Comparison of ENCODE assay signal across 14 cellular contexts in the genomic region with DNA sequence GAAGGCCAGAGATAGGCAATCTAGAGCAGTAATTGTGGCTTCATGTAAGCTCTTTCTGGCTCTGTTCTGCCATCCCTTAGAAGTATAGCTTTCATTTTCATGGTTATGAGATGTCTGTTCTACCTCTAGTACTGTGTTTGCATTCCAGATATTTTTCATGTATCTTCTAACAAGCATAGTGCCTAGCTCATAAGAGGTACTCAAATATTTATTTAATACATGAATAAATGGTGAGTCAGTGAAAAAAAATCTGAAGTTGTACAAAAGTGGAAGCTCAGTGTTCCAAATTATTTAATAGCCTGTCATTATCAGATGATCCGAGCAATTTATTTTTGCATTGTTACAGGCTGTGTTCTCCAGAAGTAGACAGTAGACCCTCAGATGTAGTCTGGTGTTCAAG.
DNase-seq lines count a peak whose midpoint lies in the region; ATAC-seq, FAIRE-seq and TF ChIP-seq lines count a peak whose summit lies in the region.
"Had no signal": no experiment of that assay in that cellular context is flagged by ENCODE, and none has a peak within 500 bp of the region (broad histone marks: within the 10 kb centered on the region; RNA-seq: fewer than 3 reads in every experiment).

No MANE protein-coding gene starts in this region.

- no peaks in the 10 kb centered on the region for H3K36me3 ChIP-seq in gastroesophageal sphincter
- no peaks in the 10 kb centered on the region for H3K36me3 ChIP-seq in upper lobe of left lung

- H3K27me3 ChIP-seq in gastroesophageal sphincter (no peaks in the 10 kb centered on the region), upper lobe of left lung (no peaks in the 10 kb centered on the region)
- H3K27me3 ChIP-seq: testis had no signal

- 36% methylated on average over 1 of the region's 1 CpG; no CpG with 5 or more reads in 1 of the 2 donors for WGBS in gastroesophageal sphincter (ENCODE audit: low coverage in 1 of 2), 2 donors
- 48 to 70% methylated on average over 1 of the region's 1 CpG for WGBS in upper lobe of left lung, 2 donors

- H3K4me1 ChIP-seq in gastroesophageal sphincter (peaks cover 0 to 13% (median 0%) of the 10 kb centered on the region in 3 donors), upper lobe of left lung (no peaks in the 10 kb centered on the region)
- H3K4me1 ChIP-seq: testis had no signal

- no peak for TF ChIP-seq POLR2A in gastroesophageal sphincter (IDR thresholded peaks at IDR 0.05)
- TF ChIP-seq POLR2A in upper lobe of left lung (IDR thresholded peaks at IDR 0.05): no peak

- DNase-seq in DMS53 (lab: John Stamatoyannopoulos, UW) (peak; percentile 39), DMS53 treated with DMSO at 0.1 percent for 48 hours (lab: John Stamatoyannopoulos, UW; ENCODE audit: unreplicated experiment) (no peak), upper lobe of left lung (no peak), KG1 (lab: John Stamatoyannopoulos, UW) (no peak), frontal cortex (ENCODE audit: low spot score in 2 of 2) (no peak), KBM-7 (no peak)
- DNase-seq: 8988T; activated CD4-positive, CD25-positive, alpha-beta regulatory T cell; activated naive CD8-positive, alpha-beta T cell treated with anti-CD3 and anti-CD28 coated beads, Interleukin-2, amount 10 ng/mL, durations not matched to agents 7 days and 5 days; NCI-H2029 treated with DMSO at 0.1 percent for 48 hours; NK-92 treated with Interleukin-12 subunit alpha and Interleukin-12 subunit beta, amount 100 ng/mL, for 24 hours; testis had no signal

- H3K9me3 ChIP-seq in gastroesophageal sphincter (no peaks in the 10 kb centered on the region), upper lobe of left lung (no peaks in the 10 kb centered on the region)
- H3K9me3 ChIP-seq: testis had no signal

- FAIRE-seq in frontal cortex (lab: Jason Lieb, UNC): no peak

- in situ Hi-C loops in KBM-7 (cut with MboI; ENCODE audit: low pct_unique_long_range_greater_than_20kb, low sequenced_read_pairs): no loop called here

- no peak overlapping the region for H3K4me3 ChIP-seq in gastroesophageal sphincter
- no peak overlapping the region for H3K4me3 ChIP-seq in upper lobe of left lung

- TF ChIP-seq CTCF in VCaP (conservative IDR thresholded peaks at IDR 0.05) (no peak), gastroesophageal sphincter (IDR thresholded peaks at IDR 0.05) (no peak), upper lobe of left lung (IDR thresholded peaks at IDR 0.05) (no peak)

- no peak for ATAC-seq in gastroesophageal sphincter
- ATAC-seq in upper lobe of left lung (ENCODE audit: low FRiP score in 2 of 2): peak in 1 of 2 donors; percentile 67

- TF ChIP-seq EP300 in gastroesophageal sphincter (IDR thresholded peaks at IDR 0.05): no peak
- no peak for TF ChIP-seq EP300 in upper lobe of left lung (IDR thresholded peaks at IDR 0.05)

- H3K27ac ChIP-seq in VCaP: peak overlapping the region; percentile 77
- H3K27ac ChIP-seq in gastroesophageal sphincter: peak overlapping the region in 3 of 4 donors; percentile 23 to 61 (median 44)
- peak overlapping the region in 3 of 4 donors; percentile 28 to 48 (median 41) for H3K27ac ChIP-seq in upper lobe of left lung
- H3K27ac ChIP-seq: testis had no signal
